Comparison of ENCODE assay signal across 7 cellular contexts in genomic region chr17:2025622-2026309, GRCh38. TPM values are rescaled to one million over a fixed set of nuclear protein-coding genes. Genes with fewer than 3 reads are reported as not detected.
DNase-seq lines count a peak whose midpoint lies in the region; TF ChIP-seq lines count a peak whose summit lies in the region.

No MANE protein-coding gene starts in this region.

- TF ChIP-seq POLR2A in transverse colon (IDR thresholded peaks at IDR 0.05), result no peak

- no peaks in the 10 kb centered on the region for H3K9me2 ChIP-seq in DOHH2 (replicated peaks; ENCODE audit: control insufficient read depth, low read length)

- 3% methylated on average over 55 of the region's 55 CpGs for WGBS in HUES64
- WGBS in endodermal cell (ENCODE audit: insufficient coverage in 1 of 2, insufficient read length in 1 of 2), 2 experiments, result 0 to 2% methylated on average over 5 to 55 of the region's 55 CpGs
- WGBS in transverse colon (ENCODE audit: low coverage in 1 of 2), 2 donors, result 0 to 2% methylated on average over 4 to 49 of the region's 55 CpGs

- H3K9ac ChIP-seq in HUES64 (ENCODE audit: low read depth, low read length) (no peak overlapping the region), endodermal cell (ENCODE audit: extremely low read depth, low read length, poor library complexity, severe bottlenecking) (no peak overlapping the region)

- no peak overlapping the region for H3K27ac ChIP-seq in DOHH2 (ENCODE audit: low read depth, low read length)
- no peak overlapping the region for H3K27ac ChIP-seq in HUES64 (ENCODE audit: low read depth, low read length)
- H3K27ac ChIP-seq in endodermal cell (ENCODE audit: low read depth, low read length), result no peak overlapping the region
- peak overlapping the region in 1 of 4 donors; percentile 15 for H3K27ac ChIP-seq in transverse colon

- no peaks in the 10 kb centered on the region for H3K36me3 ChIP-seq in DOHH2 (ENCODE audit: control insufficient read depth, low read length)
- H3K36me3 ChIP-seq in HUES64 (ENCODE audit: insufficient read depth, low read length), result no peaks in the 10 kb centered on the region
- peaks cover 4% of the 10 kb centered on the region for H3K36me3 ChIP-seq in endodermal cell (ENCODE audit: control insufficient read depth, insufficient read depth, low read length)
- no peaks in the 10 kb centered on the region for H3K36me3 ChIP-seq in transverse colon

- H3F3A ChIP-seq in DOHH2 (ENCODE audit: control insufficient read depth, insufficient read depth), result no peaks in the 10 kb centered on the region

- no peaks in the 10 kb centered on the region for H3K36me3 Mint-ChIP-seq in endodermal cell (ENCODE audit: low read depth)
- no peaks in the 10 kb centered on the region for H3K36me3 Mint-ChIP-seq in mesothelial cell of epicardium

- peak overlapping the region; percentile 53 for H3K4me2 ChIP-seq in DOHH2 (ENCODE audit: low read length)

- peak; percentile 60 for DNase-seq in T1000 (lab: John Stamatoyannopoulos, UW)
- DNase-seq in endodermal cell, result peak; percentile 92
- DNase-seq in mesothelial cell of epicardium (ENCODE audit: low spot score in 2 of 2, unreplicated experiment in 2 of 2), result peak in 1 of 2 experiments; percentile 78
- DNase-seq in transverse colon, result peak; percentile 81
- no peak for DNase-seq in cerebellar nuclear complex (lab: John Stamatoyannopoulos, UW)

- H3K9me3 ChIP-seq in DOHH2 (ENCODE audit: control insufficient read depth, insufficient read depth, low read length) (no peaks in the 10 kb centered on the region), HUES64 (ENCODE audit: insufficient read depth, low read depth, low read length) (no peaks in the 10 kb centered on the region), endodermal cell (ENCODE audit: control insufficient read depth, low read length) (no peaks in the 10 kb centered on the region), transverse colon (no peaks in the 10 kb centered on the region)

- TF ChIP-seq CTCF in DOHH2 (IDR thresholded peaks at IDR 0.05; ENCODE audit: low read depth, low read length, poor library complexity, severe bottlenecking) (peak; percentile 35), endodermal cell (conservative IDR thresholded peaks at IDR 0.05) (peak; percentile 77), mesothelial cell of epicardium (IDR thresholded peaks at IDR 0.05; ENCODE audit: unreplicated experiment) (peak; percentile 26), transverse colon (IDR thresholded peaks at IDR 0.05) (peak; percentile 62 to 78 (median 69))

- H3K4me1 Mint-ChIP-seq in endodermal cell (peaks cover 12% of the 10 kb centered on the region), mesothelial cell of epicardium (peaks cover 21% of the 10 kb centered on the region)

- H3K27me3 Mint-ChIP-seq in endodermal cell (ENCODE audit: insufficient read depth), result peaks cover 76% of the 10 kb centered on the region
- peaks cover 67% of the 10 kb centered on the region for H3K27me3 Mint-ChIP-seq in mesothelial cell of epicardium (ENCODE audit: low read depth)

- H3K4me3 ChIP-seq in DOHH2 (ENCODE audit: low read length) (peak overlapping the region; percentile 26; the same call in 1 of the 2 replicates), HUES64 (ENCODE audit: low read length) (peak overlapping the region; percentile 49), endodermal cell (ENCODE audit: low read length) (peak overlapping the region; percentile 86), transverse colon (peak overlapping the region; percentile 20 to 60 (median 39))

- H3K4me1 ChIP-seq in DOHH2 (ENCODE audit: control insufficient read depth, low read length) (peaks cover 15% of the 10 kb centered on the region), HUES64 (ENCODE audit: insufficient read depth, low read length) (peaks cover 18% of the 10 kb centered on the region), endodermal cell (ENCODE audit: control insufficient read depth, insufficient read depth, low read length) (peaks cover 1% of the 10 kb centered on the region), transverse colon (peaks cover 20 to 35% (median 31%) of the 10 kb centered on the region in 4 donors)

- H3K27ac Mint-ChIP-seq in endodermal cell, result peak overlapping the region; percentile 2
- H3K27ac Mint-ChIP-seq in mesothelial cell of epicardium, result no peak overlapping the region

- H3K9me3 Mint-ChIP-seq in endodermal cell (peaks cover 4% of the 10 kb centered on the region), mesothelial cell of epicardium (no peaks in the 10 kb centered on the region)

- peaks cover 5% of the 10 kb centered on the region for H3K79me2 ChIP-seq in DOHH2 (ENCODE audit: control insufficient read depth, low read length)

- no peak for TF ChIP-seq EP300 in transverse colon (IDR thresholded peaks at IDR 0.05; ENCODE audit: low read depth)

- no peaks in the 10 kb centered on the region for H4K20me1 ChIP-seq in DOHH2 (ENCODE audit: control insufficient read depth, insufficient read depth, low read depth, low read length)

- H3K4me3 Mint-ChIP-seq in endodermal cell (peak overlapping the region; percentile 72), mesothelial cell of epicardium (peak overlapping the region; percentile 67)

- intact Hi-C loops in transverse colon (cut with DNase I; ENCODE audit: low total_unique reads), result loop anchor here (2.0 kb wide), 1 partner anchor 117 kb away; no protein-coding TSS in a partner anchor

- in situ Hi-C loops in transverse colon (cut with MboI; ENCODE audit: low pct_ligation_motif_present in 1 of 4, low pct_unique_long_range_greater_than_20kb in 1 of 4, low sequenced_read_pairs in 3 of 4), result loop anchor here in 3 of 4 donors (10.0 to 25.0 kb wide), 4 partner anchors 121 to 363 kb away; partner anchors contain the start of genes PRPF8 (in 1 of the 3), TLCD2 (in 1 of the 3) and WDR81 (in 1 of the 3)

- H3K27me3 ChIP-seq in DOHH2 (ENCODE audit: control insufficient read depth, low read length) (peaks cover 53% of the 10 kb centered on the region), HUES64 (ENCODE audit: insufficient read depth, low read length) (peaks cover 89% of the 10 kb centered on the region), endodermal cell (ENCODE audit: control insufficient read depth, insufficient read depth, low read length, poor library complexity, severe bottlenecking) (peaks cover 5% of the 10 kb centered on the region), transverse colon (peaks cover 78% of the 10 kb centered on the region)

RNA-seq across cellular contexts. Expression of gene RTN4RL1, which starts 0.6 kb away (rescaled TPM):
- polyA plus RNA-seq in HUES64 (2013, experiment 1 of 2), result 0.30 TPM
- polyA plus RNA-seq in HUES64 (2013, experiment 2 of 2), result 0.57 TPM
- total RNA-seq in endodermal cell (10 to 100 TPM; 18.2 to 19.6 TPM), mesothelial cell of epicardium (0.20 to 0.23 TPM (median 0.22 TPM) in 3 replicates), transverse colon (under 1 TPM in 3 of 4 donors, not detected in 1; 0.27 to 0.60 (median 0.48) TPM)
- polyA plus RNA-seq in endodermal cell (2013, experiment 1 of 2), result 5.4 TPM
- 7.7 TPM for polyA plus RNA-seq in endodermal cell (2013, experiment 2 of 2)

RNA-seq across cellular contexts. Expression of gene DPH1, which starts 4.2 kb away (rescaled TPM):
- polyA plus RNA-seq in HUES64 (2013, experiment 1 of 2), result 16.1 TPM
- polyA plus RNA-seq in HUES64 (2013, experiment 2 of 2), result 17.9 TPM
- total RNA-seq in endodermal cell (10 to 100 TPM; 31.1 to 48.3 TPM), mesothelial cell of epicardium (63.8 to 74.5 TPM (median 71.2 TPM) in 3 replicates), transverse colon (10 to 100 TPM; 32.4 to 88.8 (median 58.9) TPM)
- 34.4 TPM for polyA plus RNA-seq in endodermal cell (2013, experiment 1 of 2)
- 26.5 TPM for polyA plus RNA-seq in endodermal cell (2013, experiment 2 of 2)

RNA-seq across cellular contexts. Expression of gene OVCA2, which starts 16.1 kb away (rescaled TPM):
- polyA plus RNA-seq in HUES64 (2013, experiment 1 of 2), result 24.9 TPM
- 23.5 TPM for polyA plus RNA-seq in HUES64 (2013, experiment 2 of 2)
- total RNA-seq in endodermal cell, result 10 to 100 TPM; 19.8 to 27.5 TPM
- 24.3 TPM for polyA plus RNA-seq in endodermal cell (2013, experiment 1 of 2)
- polyA plus RNA-seq in endodermal cell (2013, experiment 2 of 2), result 24.8 TPM
- 17.3 to 24.8 TPM (median 24.5 TPM) in 3 replicates for total RNA-seq in mesothelial cell of epicardium
- 10 to 100 TPM in 3 of 4 donors, 1 to 10 TPM in 1; 5.4 to 73.3 (median 36.9) TPM for total RNA-seq in transverse colon

RNA-seq across cellular contexts. Expression of gene HIC1, which starts 29.1 kb away (rescaled TPM):
- polyA plus RNA-seq in HUES64 (2013, experiment 1 of 2), result 0.15 TPM
- 0.32 TPM for polyA plus RNA-seq in HUES64 (2013, experiment 2 of 2)
- total RNA-seq in endodermal cell (under 1 TPM; 0.13 to 0.57 TPM), mesothelial cell of epicardium (97.9 to 99.3 TPM (median 98.9 TPM) in 3 replicates), transverse colon (10 to 100 TPM in 2 of 4 donors, 1 to 10 TPM in 2; 9.1 to 32.5 (median 14.7) TPM)
- polyA plus RNA-seq in endodermal cell (2013, experiment 1 of 2), result 0.64 TPM
- 0.21 TPM for polyA plus RNA-seq in endodermal cell (2013, experiment 2 of 2)

Comparison
In these comparisons a context has a peak if more than half of its experiments do, and no peak if none do; other contexts are left out.
1. H3K4me3 ChIP-seq: peak in every context shown above with its lines; median percentile 86 in endodermal cell; 49 in HUES64; 39 in transverse colon; 26 in DOHH2.
2. CTCF ChIP-seq: peak in every context shown above with its lines; median percentile 77 in endodermal cell; 69 in transverse colon; 35 in DOHH2; 26 in mesothelial cell of epicardium.
3. DNase-seq: peak in T1000 (single experiment), endodermal cell (single experiment) and transverse colon (single experiment); none in cerebellar nuclear complex (0 of 2).
4. RNA of gene RTN4RL1, which starts 0.6 kb away (total RNA-seq): 18.2 to 19.6 TPM in endodermal cell; 0.27 to 0.60 TPM in transverse colon and 0.20 to 0.23 TPM in mesothelial cell of epicardium; every median in the first group is over 10 times any median in the second.